ENCODE assay signal across 23 cellular contexts in genomic region chr1:3335754-3336640, GRCh38.
"Had no signal": no experiment of that assay in that cellular context is flagged by ENCODE, and none has a peak within 500 bp of the region (broad histone marks: within the 10 kb centered on the region; RNA-seq: fewer than 3 reads in every experiment).

No MANE protein-coding gene starts in this region.

- DNase-seq: activated CD4-positive, alpha-beta T cell treated with anti-CD3 and anti-CD28 coated beads for 4 hours; activated CD4-positive, alpha-beta T cell treated with anti-CD3 and anti-CD28 coated beads, Interleukin-2, amount 50 U/mL, for 4 hours; activated CD8-positive, alpha-beta memory T cell treated with anti-CD3 and anti-CD28 coated beads for 24 hours; activated effector memory CD4-positive, alpha-beta T cell treated with Interleukin-2 at 50 U/mL for 16 hours; activated naive CD4-positive, alpha-beta T cell treated with Interleukin-2 at 50 U/mL for 16 hours; brain microvascular endothelial cell; central memory CD4-positive, alpha-beta T cell; dermis blood vessel endothelial cell; effector CD4-positive, alpha-beta T cell; glutamatergic neuron; left ventricle myocardium superior; nephron progenitor cell; ovary; retina; stimulated activated CD4-positive, alpha-beta T cell treated with anti-CD3 and anti-CD28 coated beads, Interleukin-12 subunit alpha, Interleukin-12 subunit beta, amount 100 ng/mL, for 4 hours; stimulated activated CD4-positive, alpha-beta T cell treated with anti-CD3 and anti-CD28 coated beads, Interleukin-4, amount 100 ng/mL, for 1 hour; stimulated activated naive CD8-positive, alpha-beta T cell treated with anti-CD3 and anti-CD28 coated beads, Interleukin-15, Interleukin-2, amounts not matched to agents 100 U/mL and 50 U/mL, for 24 hours; T-helper 1 cell had no signal

- H3K9me3 ChIP-seq: ovary, prostate gland had no signal

- H3K4me3 ChIP-seq: ovary, prostate gland, skin epidermis had no signal

- H3K27ac ChIP-seq: brain microvascular endothelial cell, ovary, prostate gland, skin epidermis had no signal

- H3K27me3 ChIP-seq: brain microvascular endothelial cell, ovary had no signal

- ATAC-seq: left ventricle myocardium superior; stimulated activated naive CD8-positive, alpha-beta T cell treated with anti-CD3 and anti-CD28 coated beads, Interleukin-15, Interleukin-2, amounts not matched to agents 100 U/mL and 50 U/mL, for 24 hours had no signal

- H3K36me3 ChIP-seq: brain microvascular endothelial cell, ovary, prostate gland had no signal

- FAIRE-seq: astrocyte, frontal cortex, islet of Langerhans had no signal
